In the genomic region with DNA sequence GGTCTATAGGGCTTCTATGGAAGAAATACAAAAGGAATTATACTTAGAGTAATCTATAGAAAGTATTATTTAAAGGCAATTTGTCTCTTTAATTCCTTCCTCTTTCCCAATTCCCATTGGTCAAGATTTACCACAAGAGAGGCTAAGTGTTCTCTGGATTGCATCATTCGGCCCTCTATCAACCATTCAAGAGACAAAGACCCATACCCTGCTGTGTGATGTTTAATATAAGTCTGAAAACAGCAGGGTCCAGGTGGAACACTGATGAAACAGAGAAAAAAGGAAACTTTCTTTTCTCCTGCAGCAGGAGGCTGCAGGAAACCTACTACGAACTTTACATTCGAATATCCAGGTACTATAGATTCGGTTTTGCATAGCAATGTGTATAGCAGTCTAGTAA, we compare ENCODE assay signal across 17 cellular contexts.
"Had no signal": no experiment of that assay in that cellular context is flagged by ENCODE, and none has a peak within 500 bp of the region (broad histone marks: within the 10 kb centered on the region; RNA-seq: fewer than 3 reads in every experiment).

No MANE protein-coding gene starts in this region.

- H3K4me1 Mint-ChIP-seq: activated B cell treated with CpG ODN at 0.5 μM for 24 hours; activated CD4-positive, alpha-beta memory T cell treated with anti-CD3 and anti-CD28 coated beads, Interleukin-2, amount 10 ng/mL, durations not matched to agents 7 days and 5 days; activated CD8-positive, alpha-beta memory T cell treated with anti-CD3 and anti-CD28 coated beads, Interleukin-2, amount 10 ng/mL, durations not matched to agents 7 days and 5 days; nephron progenitor cell had no signal

- H3K36me3 ChIP-seq: cardiac muscle cell, tibial artery had no signal

- H3K27ac ChIP-seq: cardiac muscle cell, hepatocyte, tibial artery had no signal

- H3K27ac Mint-ChIP-seq: activated B cell treated with CpG ODN at 0.5 μM for 24 hours; activated CD4-positive, alpha-beta memory T cell treated with anti-CD3 and anti-CD28 coated beads, Interleukin-2, amount 10 ng/mL, durations not matched to agents 7 days and 5 days; activated CD8-positive, alpha-beta memory T cell treated with anti-CD3 and anti-CD28 coated beads, Interleukin-2, amount 10 ng/mL, durations not matched to agents 7 days and 5 days; activated naive CD8-positive, alpha-beta T cell; effector memory CD8-positive, alpha-beta T cell; nephron progenitor cell; T-helper 2 cell treated with Interferon-gamma antibody and Interleukin-4, amounts not matched to agents 5 μg/mL and 100 μg/mL, for 36 hours had no signal

- H3K4me3 ChIP-seq: cardiac muscle cell, hepatocyte, tibial artery had no signal

- H3K4me2 ChIP-seq: hepatocyte had no signal

- H3K27me3 ChIP-seq: cardiac muscle cell, hepatocyte, tibial artery had no signal

- H3K79me2 ChIP-seq: hepatocyte had no signal

- H3K27me3 Mint-ChIP-seq: activated B cell treated with CpG ODN at 0.5 μM for 24 hours; activated CD4-positive, alpha-beta memory T cell treated with anti-CD3 and anti-CD28 coated beads, Interleukin-2, amount 10 ng/mL, durations not matched to agents 7 days and 5 days; activated CD8-positive, alpha-beta memory T cell treated with anti-CD3 and anti-CD28 coated beads, Interleukin-2, amount 10 ng/mL, durations not matched to agents 7 days and 5 days; activated naive CD8-positive, alpha-beta T cell; effector memory CD8-positive, alpha-beta T cell had no signal

- DNase-seq: activated B cell treated with CpG ODN at 0.5 μM for 24 hours; activated CD4-positive, alpha-beta memory T cell treated with anti-CD3 and anti-CD28 coated beads, Interleukin-2, amount 10 ng/mL, durations not matched to agents 7 days and 5 days; activated CD4-positive, alpha-beta T cell treated with anti-CD3 and anti-CD28 coated beads for 48 hours; activated CD8-positive, alpha-beta memory T cell treated with anti-CD3 and anti-CD28 coated beads, Interleukin-2, amount 10 ng/mL, durations not matched to agents 7 days and 5 days; amniotic stem cell; effector memory CD8-positive, alpha-beta T cell; kidney; nephron progenitor cell; stimulated activated CD4-positive, alpha-beta T cell treated with anti-CD3 and anti-CD28 coated beads, Interleukin-2, amount 100 ng/mL, for 24 hours; stimulated activated naive CD8-positive, alpha-beta T cell treated with anti-CD3 and anti-CD28 coated beads, Interleukin-15, Interleukin-2, amounts not matched to agents 100 U/mL and 50 U/mL, for 24 hours; substantia nigra; tibial artery had no signal

- H3K9me3 Mint-ChIP-seq: activated CD4-positive, alpha-beta memory T cell treated with anti-CD3 and anti-CD28 coated beads, Interleukin-2, amount 10 ng/mL, durations not matched to agents 7 days and 5 days; T-helper 2 cell treated with Interferon-gamma antibody and Interleukin-4, amounts not matched to agents 5 μg/mL and 100 μg/mL, for 36 hours had no signal

- H3K36me3 Mint-ChIP-seq: activated CD8-positive, alpha-beta memory T cell treated with anti-CD3 and anti-CD28 coated beads, Interleukin-2, amount 10 ng/mL, durations not matched to agents 7 days and 5 days; activated naive CD8-positive, alpha-beta T cell had no signal

- H2AFZ ChIP-seq: hepatocyte had no signal

- H3K4me3 Mint-ChIP-seq: activated B cell treated with CpG ODN at 0.5 μM for 24 hours; activated CD4-positive, alpha-beta memory T cell treated with anti-CD3 and anti-CD28 coated beads, Interleukin-2, amount 10 ng/mL, durations not matched to agents 7 days and 5 days; activated CD8-positive, alpha-beta memory T cell treated with anti-CD3 and anti-CD28 coated beads, Interleukin-2, amount 10 ng/mL, durations not matched to agents 7 days and 5 days; activated naive CD8-positive, alpha-beta T cell; effector memory CD8-positive, alpha-beta T cell; nephron progenitor cell; T-helper 2 cell treated with Interferon-gamma antibody and Interleukin-4, amounts not matched to agents 5 μg/mL and 100 μg/mL, for 36 hours had no signal

- ATAC-seq: activated CD8-positive, alpha-beta memory T cell treated with anti-CD3 and anti-CD28 coated beads, Interleukin-2, amount 10 ng/mL, durations not matched to agents 7 days and 5 days; effector memory CD8-positive, alpha-beta T cell; left lobe of liver; stimulated activated naive CD8-positive, alpha-beta T cell treated with anti-CD3 and anti-CD28 coated beads, Interleukin-15, Interleukin-2, amounts not matched to agents 100 U/mL and 50 U/mL, for 24 hours had no signal
